Comparison of ENCODE assay signal across 29 cellular contexts in the genomic region with DNA sequence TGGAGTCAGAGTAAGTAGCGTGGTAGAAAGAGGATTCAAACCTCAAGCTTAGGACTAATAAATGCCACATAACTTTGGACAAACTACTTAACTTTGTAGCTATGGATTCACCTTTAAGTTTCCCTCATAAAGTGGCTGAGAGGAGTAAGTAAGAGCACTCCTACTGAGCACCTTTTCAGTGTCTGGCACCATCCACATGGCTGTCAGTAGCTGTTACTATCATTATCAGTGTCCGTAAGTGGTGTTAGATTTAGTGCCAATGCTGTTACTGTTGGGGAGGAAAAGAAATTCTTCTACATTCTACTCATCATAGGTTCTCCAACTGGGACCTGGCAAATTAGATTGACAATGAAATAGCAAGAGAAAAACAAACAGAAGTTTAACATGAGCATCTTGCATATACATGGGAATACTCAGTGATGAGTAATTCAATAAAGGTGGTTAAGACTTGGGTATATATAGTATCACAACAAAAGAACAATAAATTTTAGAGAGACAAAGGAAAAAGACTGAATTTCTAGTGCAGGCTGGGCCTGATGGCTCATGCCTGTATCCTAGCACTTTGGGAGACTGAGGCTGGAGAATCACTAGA.
"Had no signal": no experiment of that assay in that cellular context is flagged by ENCODE, and none has a peak within 500 bp of the region (broad histone marks: within the 10 kb centered on the region; RNA-seq: fewer than 3 reads in every experiment).

No MANE protein-coding gene starts in this region.

- H3K27ac Mint-ChIP-seq: activated CD4-positive, alpha-beta memory T cell treated with anti-CD3 and anti-CD28 coated beads for 36 hours; activated CD4-positive, alpha-beta T cell treated with anti-CD3 and anti-CD28 coated beads, Interleukin-2, amount 10 ng/mL, durations not matched to agents 24 days and 14 days; activated naive CD4-positive, alpha-beta T cell treated with anti-CD3 and anti-CD28 coated beads for 36 hours; activated naive CD8-positive, alpha-beta T cell treated with anti-CD3 and anti-CD28 coated beads for 36 hours; activated T-helper 1 cell treated with anti-CD3 and anti-CD28 coated beads, Interleukin-12 subunit alpha, Interleukin-12 subunit beta, Interleukin-2, Interleukin-4 antibody, amounts not matched to agents 30 ng/mL and 10 ng/mL and 1 ng/mL, durations not matched to agents 14 hours and 24 hours and 36 hours; dendritic cell treated with granulocyte-macrophage colony-stimulating factor and Interleukin-4, amounts not matched to agents 40 ng/mL and 50 ng/mL, for 4 days; nephron; stimulated activated naive CD8-positive, alpha-beta T cell treated with anti-CD3 and anti-CD28 coated beads, Interleukin-15, Interleukin-2, amounts not matched to agents 100 ng/mL and 50 ng/mL, for 24 hours had no signal

- H3K4me3 Mint-ChIP-seq: activated CD4-positive, alpha-beta memory T cell treated with anti-CD3 and anti-CD28 coated beads for 36 hours; activated CD4-positive, alpha-beta T cell treated with anti-CD3 and anti-CD28 coated beads, Interleukin-2, amount 10 ng/mL, durations not matched to agents 24 days and 14 days; activated naive CD4-positive, alpha-beta T cell treated with anti-CD3 and anti-CD28 coated beads for 36 hours; activated naive CD8-positive, alpha-beta T cell treated with anti-CD3 and anti-CD28 coated beads for 36 hours; activated T-helper 1 cell treated with anti-CD3 and anti-CD28 coated beads, Interleukin-12 subunit alpha, Interleukin-12 subunit beta, Interleukin-2, Interleukin-4 antibody, amounts not matched to agents 30 ng/mL and 10 ng/mL and 1 ng/mL, durations not matched to agents 14 hours and 24 hours and 36 hours; dendritic cell treated with granulocyte-macrophage colony-stimulating factor and Interleukin-4, amounts not matched to agents 40 ng/mL and 50 ng/mL, for 4 days; endodermal cell; nephron; stimulated activated naive CD8-positive, alpha-beta T cell treated with anti-CD3 and anti-CD28 coated beads, Interleukin-15, Interleukin-2, amounts not matched to agents 100 ng/mL and 50 ng/mL, for 24 hours had no signal

- H3K9me3 Mint-ChIP-seq: activated CD4-positive, alpha-beta memory T cell treated with anti-CD3 and anti-CD28 coated beads for 36 hours; activated CD4-positive, alpha-beta T cell treated with anti-CD3 and anti-CD28 coated beads, Interleukin-2, amount 10 ng/mL, durations not matched to agents 24 days and 14 days; activated naive CD4-positive, alpha-beta T cell treated with anti-CD3 and anti-CD28 coated beads for 36 hours; activated T-helper 1 cell treated with anti-CD3 and anti-CD28 coated beads, Interleukin-12 subunit alpha, Interleukin-12 subunit beta, Interleukin-2, Interleukin-4 antibody, amounts not matched to agents 30 ng/mL and 10 ng/mL and 1 ng/mL, durations not matched to agents 14 hours and 24 hours and 36 hours; endodermal cell; nephron had no signal

- H3K4me3 ChIP-seq: adrenal gland, body of pancreas, cardiac muscle cell, left lung, skin epidermis, thoracic aorta had no signal

- H3K36me3 ChIP-seq: adrenal gland, cardiac muscle cell, left lung, neutrophil, thoracic aorta had no signal

- H3K4me1 ChIP-seq: adrenal gland, body of pancreas, left lung had no signal

- H3K36me3 Mint-ChIP-seq: activated CD4-positive, alpha-beta memory T cell treated with anti-CD3 and anti-CD28 coated beads for 36 hours; activated naive CD8-positive, alpha-beta T cell treated with anti-CD3 and anti-CD28 coated beads for 36 hours had no signal

- ATAC-seq: body of pancreas, esophagus mucosa, sciatic nerve had no signal

- H3K27me3 Mint-ChIP-seq: activated CD4-positive, alpha-beta memory T cell treated with anti-CD3 and anti-CD28 coated beads for 36 hours; activated CD4-positive, alpha-beta T cell treated with anti-CD3 and anti-CD28 coated beads, Interleukin-2, amount 10 ng/mL, durations not matched to agents 24 days and 14 days; dendritic cell treated with granulocyte-macrophage colony-stimulating factor and Interleukin-4, amounts not matched to agents 40 ng/mL and 50 ng/mL, for 4 days had no signal

- H3K27me3 ChIP-seq: adrenal gland, body of pancreas, cardiac muscle cell, left lung, neutrophil had no signal

- H3K9me3 ChIP-seq: adrenal gland, body of pancreas, neutrophil, thoracic aorta had no signal

- DNase-seq: activated CD4-positive, alpha-beta memory T cell treated with anti-CD3 and anti-CD28 coated beads for 36 hours; activated CD4-positive, alpha-beta T cell treated with anti-CD3 and anti-CD28 coated beads, Interleukin-2, amount 10 ng/mL, durations not matched to agents 24 days and 14 days; activated CD4-positive, CD25-positive, alpha-beta regulatory T cell treated with anti-CD3 and anti-CD28 coated beads, Interleukin-2, amount 50 U/mL, for 72 hours; activated CD8-positive, alpha-beta memory T cell treated with anti-CD3 and anti-CD28 coated beads, Interleukin-2, amount 50 U/mL, for 4 hours; activated effector memory CD4-positive, alpha-beta T cell treated with anti-CD3 and anti-CD28 coated beads, Interleukin-2, amount 50 U/mL, for 16 hours; activated naive CD4-positive, alpha-beta T cell treated with anti-CD3 and anti-CD28 coated beads for 36 hours; activated naive CD8-positive, alpha-beta T cell treated with anti-CD3 and anti-CD28 coated beads for 36 hours; activated T-cell treated with anti-CD3 and anti-CD28 coated beads, Interleukin-2, amount 50 U/mL, for 1 hour; adrenal gland; aorta; body of pancreas; foreskin fibroblast; kidney glomerular epithelial cell; left lung; stimulated activated CD4-positive, alpha-beta T cell treated with anti-CD3 and anti-CD28 coated beads, Interleukin-12 subunit alpha, Interleukin-12 subunit beta, amount 100 ng/mL, for 4 hours; stimulated activated CD4-positive, alpha-beta T cell treated with anti-CD3 and anti-CD28 coated beads, Interleukin-4, amount 100 ng/mL, for 1 hour; trophoblast cell had no signal

- H3K27ac ChIP-seq: adrenal gland, body of pancreas, cardiac muscle cell, left lung, neutrophil, skin epidermis, thoracic aorta, VCaP had no signal

- H3K4me1 Mint-ChIP-seq: activated CD4-positive, alpha-beta T cell treated with anti-CD3 and anti-CD28 coated beads, Interleukin-2, amount 10 ng/mL, durations not matched to agents 24 days and 14 days; activated naive CD8-positive, alpha-beta T cell treated with anti-CD3 and anti-CD28 coated beads for 36 hours; nephron had no signal
